23 cellular contexts compared by ENCODE assay signal in genomic region chr15:100124936-100125626, GRCh38.
A peak's percentile ranks its signal among the peaks of the same experiment; 100 is the strongest.
DNase-seq lines count a peak whose midpoint lies in the region; ATAC-seq and TF ChIP-seq lines count a peak whose summit lies in the region.
"Had no signal": no experiment of that assay in that cellular context is flagged by ENCODE, and none has a peak within 500 bp of the region (broad histone marks: within the 10 kb centered on the region; RNA-seq: fewer than 3 reads in every experiment).

No MANE protein-coding gene starts in this region.

- TF ChIP-seq EP300 in esophagus muscularis mucosa (IDR thresholded peaks at IDR 0.05) (no peak), ovary (IDR thresholded peaks at IDR 0.05) (no peak), suprapubic skin (IDR thresholded peaks at IDR 0.05) (no peak)

- H3K4me2 ChIP-seq in BLaER1, result peak overlapping the region; percentile 52; the same call in 1 of the 2 replicates
- H3K4me2 ChIP-seq: smooth muscle cell had no signal

- H3K4me3 ChIP-seq in BLaER1, result no peak overlapping the region
- H3K4me3 ChIP-seq in esophagus muscularis mucosa, result no peak overlapping the region
- H3K4me3 ChIP-seq in ovary, result no peak overlapping the region
- H3K4me3 ChIP-seq in suprapubic skin, result no peak overlapping the region
- H3K4me3 ChIP-seq: smooth muscle cell, stomach had no signal

- H3K36me3 ChIP-seq in BLaER1 (peaks cover 6% of the 10 kb centered on the region), esophagus muscularis mucosa (peaks cover 0 to 3% (median 0%) of the 10 kb centered on the region in 4 donors), ovary (no peaks in the 10 kb centered on the region), suprapubic skin (no peaks in the 10 kb centered on the region)

- no peaks in the 10 kb centered on the region for H3K27me3 ChIP-seq in BLaER1
- H3K27me3 ChIP-seq in esophagus muscularis mucosa, result no peaks in the 10 kb centered on the region
- no peaks in the 10 kb centered on the region for H3K27me3 ChIP-seq in ovary
- no peaks in the 10 kb centered on the region for H3K27me3 ChIP-seq in suprapubic skin
- H3K27me3 ChIP-seq: stomach had no signal

- no peaks in the 10 kb centered on the region for H4K20me1 ChIP-seq in BLaER1

- 79% methylated on average over 11 of the region's 11 CpGs for WGBS in esophagus muscularis mucosa
- WGBS in ovary, 3 donors, result 67 to 72% (median 68%) methylated on average over 11 of the region's 11 CpGs
- 89% methylated on average over 11 of the region's 11 CpGs for WGBS in suprapubic skin

- peak; percentile 6 for DNase-seq in NCI-H146 treated with DMSO at 0.1 percent for 48 hours (lab: John Stamatoyannopoulos, UW; ENCODE audit: unreplicated experiment)
- DNase-seq in esophagus muscularis mucosa (ENCODE audit: extremely low spot score), result no peak
- peak in 4 of 5 donors; percentile 40 to 59 (median 51) for DNase-seq in ovary
- no peak for DNase-seq in LoVo (ENCODE audit: low spot score)
- DNase-seq in suprapubic skin (ENCODE audit: low spot score in 2 of 2), result no peak
- no peak for DNase-seq in NCI-H748 treated with DMSO at 0.1 percent for 48 hours (lab: John Stamatoyannopoulos, UW)
- DNase-seq: activated CD4-positive, alpha-beta T cell treated with anti-CD3 and anti-CD28 coated beads, Interleukin-2, amount 10 ng/mL, durations not matched to agents 7 days and 5 days; activated CD8-positive, alpha-beta memory T cell treated with anti-CD3 and anti-CD28 coated beads, Interleukin-2, amount 50 U/mL, for 48 hours; activated gamma-delta T cell treated with Interleukin-2 at 50 U/mL for 16 hours; CD4-positive, CD25-positive, alpha-beta regulatory T cell; cerebellar nuclear complex; DMS153; effector memory CD8-positive, alpha-beta T cell; GDM1; H9; mammary epithelial cell; naive thymus-derived CD4-positive, alpha-beta T cell; NK-92 treated with Interleukin-12 subunit alpha and Interleukin-12 subunit beta, amount 100 ng/mL, for 24 hours; stimulated activated CD4-positive, alpha-beta T cell treated with anti-CD3 and anti-CD28 coated beads, Interleukin-4, amount 100 ng/mL, for 1 hour; stomach had no signal

- peaks cover 50% of the 10 kb centered on the region for H3K4me1 ChIP-seq in BLaER1
- H3K4me1 ChIP-seq in esophagus muscularis mucosa, result peaks cover 0 to 19% (median 18%) of the 10 kb centered on the region in 4 donors
- H3K4me1 ChIP-seq in ovary (ENCODE audit: insufficient read depth), result peaks cover 8% of the 10 kb centered on the region
- no peaks in the 10 kb centered on the region for H3K4me1 ChIP-seq in suprapubic skin

- H3K27ac ChIP-seq in BLaER1, result peak overlapping the region; percentile 35; the same call in 1 of the 2 replicates
- H3K27ac ChIP-seq in esophagus muscularis mucosa (replicated peaks in 1 of 4), result peak overlapping the region in 3 of 4 donors; percentile 29 to 72 (median 66)
- peak overlapping the region in 1 of 2 donors; percentile 82 for H3K27ac ChIP-seq in ovary
- H3K27ac ChIP-seq in suprapubic skin, result no peak overlapping the region

- H3K9ac ChIP-seq in BLaER1, result peak overlapping the region; percentile 16; the same call in 1 of the 2 replicates

- intact Hi-C loops in esophagus muscularis mucosa (cut with DNase I) (no loop called here), ovary (cut with DNase I) (loop anchor here in 1 of 4 donors (5.0 kb wide), 1 partner anchor 212 kb away; no protein-coding TSS in a partner anchor)

- TF ChIP-seq POLR2A in esophagus muscularis mucosa (IDR thresholded peaks at IDR 0.05; ENCODE audit: low read depth) (no peak), ovary (IDR thresholded peaks at IDR 0.05) (no peak), suprapubic skin (IDR thresholded peaks at IDR 0.05) (no peak)

- H3K9me3 ChIP-seq in BLaER1, result peaks cover 33% of the 10 kb centered on the region
- H3K9me3 ChIP-seq in esophagus muscularis mucosa, result peaks cover 0 to 24% (median 13%) of the 10 kb centered on the region in 4 donors
- H3K9me3 ChIP-seq in ovary, result no peaks in the 10 kb centered on the region
- H3K9me3 ChIP-seq in suprapubic skin, result peaks cover 12% of the 10 kb centered on the region

- ATAC-seq in GM18520 (IDR thresholded peaks at IDR 0.05; ENCODE audit: unreplicated experiment), result no peak
- ATAC-seq: effector memory CD8-positive, alpha-beta T cell; naive thymus-derived CD4-positive, alpha-beta T cell had no signal

- TF ChIP-seq CTCF in esophagus muscularis mucosa (IDR thresholded peaks at IDR 0.05) (no peak), ovary (IDR thresholded peaks at IDR 0.05) (no peak), suprapubic skin (IDR thresholded peaks at IDR 0.05) (no peak)

Comparison
In these comparisons a context has a peak if more than half of its experiments do, and no peak if none do; other contexts are left out.
1. DNase-seq: peak in NCI-H146 treated with DMSO at 0.1 percent for 48 hours (single experiment) and ovary (4 of 5); none in esophagus muscularis mucosa (single experiment), LoVo (single experiment), suprapubic skin (0 of 2) and NCI-H748 treated with DMSO at 0.1 percent for 48 hours (single experiment).